ENCODE assay signal across 9 cellular contexts in genomic region chr14:39492267-39492666, GRCh38.
DNase-seq lines count a peak whose midpoint lies in the region; ATAC-seq and TF ChIP-seq lines count a peak whose summit lies in the region.
"Had no signal": no experiment of that assay in that cellular context is flagged by ENCODE, and none has a peak within 500 bp of the region (broad histone marks: within the 10 kb centered on the region; RNA-seq: fewer than 3 reads in every experiment).

No MANE protein-coding gene starts in this region.

- H3K27ac ChIP-seq in H9 (ENCODE audit: insufficient read length, low read depth, low read length) = no peak overlapping the region
- H3K27ac ChIP-seq in SU-DHL-6 (ENCODE audit: low read depth, low read length) = no peak overlapping the region
- no peak overlapping the region for H3K27ac ChIP-seq in foreskin keratinocyte

- no peak overlapping the region for H2BK120ac ChIP-seq in H9 (ENCODE audit: low read depth, low read length, poor library complexity, severe bottlenecking)

- peaks cover 13 to 16% of the 10 kb centered on the region in 2 experiments for H3K4me1 Mint-ChIP-seq in H9

- H3K9ac ChIP-seq in H9 (ENCODE audit: extremely low read depth, insufficient read length, low read length) (no peak overlapping the region), SU-DHL-6 (ENCODE audit: low read length) (no peak overlapping the region), skeletal muscle satellite cell (ENCODE audit: low read depth, low read length) (peak overlapping the region; percentile 67)

- no peak overlapping the region for H4K5ac ChIP-seq in H9 (ENCODE audit: insufficient read length, low read depth, low read length)

- H3K23ac ChIP-seq in H9 (ENCODE audit: insufficient read length, low read depth, low read length) = no peak overlapping the region

- H3K9me3 ChIP-seq in H9 (ENCODE audit: control insufficient read depth, low read depth, low read length) = peaks cover 4% of the 10 kb centered on the region
- H3K9me3 ChIP-seq in SU-DHL-6 (ENCODE audit: insufficient read depth, low read length) = 0 out of 2 replicates have a peak, but pooled peaks cover 6% of the 10 kb centered on the region
- H3K9me3 ChIP-seq in skeletal muscle satellite cell (replicated peaks; ENCODE audit: low read length) = no peaks in the 10 kb centered on the region

- H3K9me3 Mint-ChIP-seq in H9 = peaks cover 22 to 26% of the 10 kb centered on the region in 2 experiments
- H3K9me3 Mint-ChIP-seq: activated T-helper 1 cell treated with anti-CD3 and anti-CD28 coated beads, Interleukin-12 subunit alpha, Interleukin-12 subunit beta, Interleukin-2, Interleukin-4 antibody, amounts not matched to agents 30 ng/mL and 10 ng/mL and 1 ng/mL, durations not matched to agents 14 hours and 24 hours and 36 hours had no signal

- no peaks in the 10 kb centered on the region for H3K79me1 ChIP-seq in H9 (ENCODE audit: insufficient read depth, low read depth, low read length, poor library complexity, severe bottlenecking)

- no peak for TF ChIP-seq CTCF in H9 (conservative IDR thresholded peaks at IDR 0.05)
- TF ChIP-seq CTCF in SU-DHL-6 (IDR thresholded peaks at IDR 0.05; ENCODE audit: insufficient read depth, low read length, poor library complexity, severe bottlenecking) = no peak
- no peak for TF ChIP-seq CTCF in foreskin keratinocyte (conservative IDR thresholded peaks at IDR 0.05)

- H3K36me3 Mint-ChIP-seq in H9 (ENCODE audit: insufficient read depth in 1 of 3, low read depth in 3 of 3) = peaks cover 17 to 21% (median 20%) of the 10 kb centered on the region in 3 experiments

- no peak overlapping the region for H2BK12ac ChIP-seq in H9 (ENCODE audit: insufficient read length, low read depth, low read length)

- H3K14ac ChIP-seq in H9 (ENCODE audit: insufficient read depth, low read length) = no peak overlapping the region

- ATAC-seq in foreskin keratinocyte = peak; percentile 65

- H3K27me3 ChIP-seq in H9 (ENCODE audit: insufficient read depth, low read length) = no peaks in the 10 kb centered on the region
- no peaks in the 10 kb centered on the region for H3K27me3 ChIP-seq in SU-DHL-6 (ENCODE audit: low read length)
- H3K27me3 ChIP-seq in foreskin keratinocyte = no peaks in the 10 kb centered on the region
- H3K27me3 ChIP-seq in skeletal muscle satellite cell (ENCODE audit: control insufficient read depth, insufficient read depth, low read length) = no peaks in the 10 kb centered on the region

- H3K4me3 ChIP-seq in SU-DHL-6 (ENCODE audit: insufficient read depth, low read length, poor library complexity, severe bottlenecking) (no peak overlapping the region), skeletal muscle satellite cell (ENCODE audit: low read length) (no peak overlapping the region)

- no peak overlapping the region for H3T11ph ChIP-seq in H9 (ENCODE audit: low read length)

- no peaks in the 10 kb centered on the region for H4K20me1 ChIP-seq in H9 (ENCODE audit: control insufficient read depth, insufficient read depth, insufficient read length)
- no peaks in the 10 kb centered on the region for H4K20me1 ChIP-seq in SU-DHL-6 (ENCODE audit: low read depth, low read length)

- H2AK5ac ChIP-seq in H9 (ENCODE audit: insufficient read length, low read length) = no peak overlapping the region

- H4K91ac ChIP-seq in H9 (ENCODE audit: insufficient read length, low read depth, low read length) = no peak overlapping the region

- H3K36me3 ChIP-seq in SU-DHL-6 (ENCODE audit: low read length) (no peaks in the 10 kb centered on the region), skeletal muscle satellite cell (ENCODE audit: insufficient read depth, low read length) (no peaks in the 10 kb centered on the region)

- H3K18ac ChIP-seq in H9 (ENCODE audit: insufficient read length, low read depth, low read length) = no peak overlapping the region

- no peak overlapping the region for H3K4me2 ChIP-seq in H9 (ENCODE audit: insufficient read depth, insufficient read length, low read length)
- H3K4me2 ChIP-seq in SU-DHL-6 (ENCODE audit: low read depth, low read length, poor library complexity, severe bottlenecking) = no peak overlapping the region
- peak overlapping the region; percentile 55 for H3K4me2 ChIP-seq in skeletal muscle satellite cell (ENCODE audit: low read length)

- H3K56ac ChIP-seq in H9 (ENCODE audit: insufficient read length, low read depth, low read length) = no peak overlapping the region

- H2AFZ ChIP-seq in H9 (ENCODE audit: low read length) (no peak overlapping the region), SU-DHL-6 (ENCODE audit: low read depth, low read length, severe bottlenecking) (peak overlapping the region; percentile 60)

- H3K79me2 ChIP-seq in H9 (ENCODE audit: insufficient read depth, low read length) (no peaks in the 10 kb centered on the region), SU-DHL-6 (ENCODE audit: insufficient read depth, low read length) (no peaks in the 10 kb centered on the region)

- no peaks in the 10 kb centered on the region for H3F3A ChIP-seq in SU-DHL-6 (ENCODE audit: insufficient read depth)

- H3K4ac ChIP-seq in H9 (ENCODE audit: low read depth, low read length) = no peak overlapping the region

- no CpG with 5 or more reads among the region's 2 CpGs for WGBS in H9 (ENCODE audit: extremely low coverage, insufficient read length, low lambda C conversion rate)

- H3K27ac Mint-ChIP-seq in H9 = peak overlapping the region in 2 of 3 experiments; percentile 31 to 34; a peak in 3 of 7 replicates
- H3K27ac Mint-ChIP-seq: activated T-helper 1 cell treated with anti-CD3 and anti-CD28 coated beads, Interleukin-12 subunit alpha, Interleukin-12 subunit beta, Interleukin-2, Interleukin-4 antibody, amounts not matched to agents 30 ng/mL and 10 ng/mL and 1 ng/mL, durations not matched to agents 14 hours and 24 hours and 36 hours had no signal

- H3K4me1 ChIP-seq in H9 (ENCODE audit: insufficient read depth, low read length) (no peaks in the 10 kb centered on the region), foreskin keratinocyte (peaks cover 3% of the 10 kb centered on the region), skeletal muscle satellite cell (ENCODE audit: control insufficient read depth, insufficient read depth, low read length) (peaks cover 16% of the 10 kb centered on the region)

- H2BK15ac ChIP-seq in H9 (ENCODE audit: low read depth, low read length) = no peak overlapping the region

- no peaks in the 10 kb centered on the region for H3K23me2 ChIP-seq in H9 (ENCODE audit: insufficient read length, low read depth, low read length, poor library complexity, severe bottlenecking)

- H3K27me3 Mint-ChIP-seq in H9 (ENCODE audit: low read depth) = no peaks in the 10 kb centered on the region

- no peak overlapping the region for H2BK5ac ChIP-seq in H9 (ENCODE audit: insufficient read length, low read length)

- no peak overlapping the region for H2BK20ac ChIP-seq in H9 (ENCODE audit: low read depth, low read length, poor library complexity, severe bottlenecking)

- no peak overlapping the region for H4K8ac ChIP-seq in H9 (replicated peaks; ENCODE audit: insufficient read length, low read depth, low read length)

- H3K4me3 Mint-ChIP-seq in H9 = no peak overlapping the region
- H3K4me3 Mint-ChIP-seq: activated T-helper 1 cell treated with anti-CD3 and anti-CD28 coated beads, Interleukin-12 subunit alpha, Interleukin-12 subunit beta, Interleukin-2, Interleukin-4 antibody, amounts not matched to agents 30 ng/mL and 10 ng/mL and 1 ng/mL, durations not matched to agents 14 hours and 24 hours and 36 hours had no signal

- no peaks in the 10 kb centered on the region for H3K9me2 ChIP-seq in SU-DHL-6 (replicated peaks; ENCODE audit: insufficient read depth, low read length)

- DNase-seq in H9 = no peak
- peak; percentile 12 to 81 for DNase-seq in foreskin keratinocyte
- no peak for DNase-seq in stimulated activated CD4-positive, alpha-beta T cell treated with anti-CD3 and anti-CD28 coated beads, Interleukin-2, amount 100 ng/mL, for 24 hours
- DNase-seq in NCI-H1694 (lab: John Stamatoyannopoulos, UW) = no peak
- DNase-seq in 8988T = no peak
- DNase-seq: stimulated activated CD8-positive, alpha-beta memory T cell treated with anti-CD3 and anti-CD28 coated beads, Interleukin-4, amount 100 ng/mL, for 48 hours had no signal

Comparison
In these comparisons a context has a peak if more than half of its experiments do, and no peak if none do; other contexts are left out.
1. DNase-seq: peak in foreskin keratinocyte (2 of 2); none in H9 (single experiment), stimulated activated CD4-positive, alpha-beta T cell treated with anti-CD3 and anti-CD28 coated beads, Interleukin-2, amount 100 ng/mL, for 24 hours (0 of 2), NCI-H1694 (single experiment) and 8988T (single experiment).